ENCODE assay signal across 29 cellular contexts in the genomic region with DNA sequence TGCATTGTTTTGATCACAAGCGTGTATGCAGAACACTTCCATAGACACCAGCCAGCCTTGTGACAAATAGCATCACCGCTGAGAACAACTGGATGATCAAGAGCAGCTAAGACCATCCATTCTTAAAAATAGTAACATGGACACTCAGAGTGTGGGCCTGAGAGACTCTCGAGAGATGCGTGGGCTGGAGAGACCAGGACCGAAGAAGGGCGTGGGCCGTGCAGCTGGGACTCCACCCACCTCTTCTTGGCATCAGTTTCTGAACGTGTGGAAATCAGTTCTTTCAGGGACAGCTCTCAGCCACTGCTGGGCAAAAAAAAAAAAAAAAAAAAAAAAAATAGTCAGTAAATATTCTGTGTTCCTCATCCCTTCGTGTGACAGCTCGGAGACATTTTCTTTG.
"Had no signal": no experiment of that assay in that cellular context is flagged by ENCODE, and none has a peak within 500 bp of the region (broad histone marks: within the 10 kb centered on the region; RNA-seq: fewer than 3 reads in every experiment).

No MANE protein-coding gene starts in this region.

- H3K4me1 ChIP-seq: parathyroid adenoma, psoas muscle, right lobe of liver, sigmoid colon, stomach, thyroid gland, tibial nerve, upper lobe of left lung, vagina had no signal

- DNase-seq: naive thymus-derived CD8-positive, alpha-beta T cell; nephron progenitor cell; nucleus accumbens; psoas muscle; right cardiac atrium; right lobe of liver; sigmoid colon; stimulated activated CD4-positive, alpha-beta T cell treated with anti-CD3 and anti-CD28 coated beads, Interleukin-15, amount 100 ng/mL, for 24 hours; stimulated activated CD4-positive, alpha-beta T cell treated with anti-CD3 and anti-CD28 coated beads, Interleukin-2, amount 100 ng/mL, for 24 hours; stimulated activated CD4-positive, alpha-beta T cell treated with anti-CD3 and anti-CD28 coated beads, Interleukin-2, amount 100 ng/mL, for 48 hours; stimulated activated CD4-positive, alpha-beta T cell treated with anti-CD3 and anti-CD28 coated beads, Interleukin-4, amount 100 ng/mL, for 24 hours; stimulated activated naive B cell treated with anti-CD40 and anti-IgM and Interleukin-4, amounts not matched to agents 10 μg/mL and 1 μg/mL and 100 μg/mL, for 72 hours; stimulated activated naive CD4-positive, alpha-beta T cell treated with Interleukin-2 at 50 U/mL for 16 hours; stomach; trophoblast cell; upper lobe of left lung had no signal

- H3K4me1 Mint-ChIP-seq: nephron progenitor cell; neural crest cell; stimulated activated effector memory CD8-positive, alpha-beta T cell treated with anti-CD3 and anti-CD28 coated beads, Interleukin-12 subunit alpha, Interleukin-12 subunit beta, amount 100 ng/mL, for 72 hours; stimulated activated naive B cell treated with anti-CD40 and anti-IgM and Interleukin-4, amounts not matched to agents 10 μg/mL and 1 μg/mL and 100 μg/mL, for 72 hours had no signal

- H3K27me3 ChIP-seq: neutrophil, right lobe of liver, sigmoid colon, thyroid gland, tibial nerve, upper lobe of left lung, vagina had no signal

- H3K27ac Mint-ChIP-seq: naive thymus-derived CD8-positive, alpha-beta T cell; natural killer cell treated with Interleukin-12 subunit alpha and Interleukin-12 subunit beta and Interleukin-15 and Interleukin-18, amount 100 ng/mL, for 72 hours; nephron progenitor cell; progenitor cell of endocrine pancreas; stimulated activated effector memory CD8-positive, alpha-beta T cell treated with anti-CD3 and anti-CD28 coated beads, Interleukin-12 subunit alpha, Interleukin-12 subunit beta, amount 100 ng/mL, for 72 hours; stimulated activated naive B cell treated with anti-CD40 and anti-IgM and Interleukin-4, amounts not matched to agents 10 μg/mL and 1 μg/mL and 100 μg/mL, for 72 hours; stimulated activated naive CD8-positive, alpha-beta T cell treated with anti-CD3 and anti-CD28 coated beads, Interleukin-15, Interleukin-2, amounts not matched to agents 100 ng/mL and 50 ng/mL, for 24 hours had no signal

- H3K4me3 Mint-ChIP-seq: naive thymus-derived CD8-positive, alpha-beta T cell; natural killer cell treated with Interleukin-12 subunit alpha and Interleukin-12 subunit beta and Interleukin-15 and Interleukin-18, amount 100 ng/mL, for 72 hours; nephron progenitor cell; neural crest cell; stimulated activated effector memory CD8-positive, alpha-beta T cell treated with anti-CD3 and anti-CD28 coated beads, Interleukin-12 subunit alpha, Interleukin-12 subunit beta, amount 100 ng/mL, for 72 hours; stimulated activated naive B cell treated with anti-CD40 and anti-IgM and Interleukin-4, amounts not matched to agents 10 μg/mL and 1 μg/mL and 100 μg/mL, for 72 hours; stimulated activated naive CD8-positive, alpha-beta T cell treated with anti-CD3 and anti-CD28 coated beads, Interleukin-15, Interleukin-2, amounts not matched to agents 100 ng/mL and 50 ng/mL, for 24 hours had no signal

- H3K9me3 Mint-ChIP-seq: natural killer cell treated with Interleukin-12 subunit alpha and Interleukin-12 subunit beta and Interleukin-15 and Interleukin-18, amount 100 ng/mL, for 72 hours; nephron progenitor cell; neural crest cell; stimulated activated effector memory CD8-positive, alpha-beta T cell treated with anti-CD3 and anti-CD28 coated beads, Interleukin-12 subunit alpha, Interleukin-12 subunit beta, amount 100 ng/mL, for 72 hours; stimulated activated naive B cell treated with anti-CD40 and anti-IgM and Interleukin-4, amounts not matched to agents 10 μg/mL and 1 μg/mL and 100 μg/mL, for 72 hours; stimulated activated naive CD8-positive, alpha-beta T cell treated with anti-CD3 and anti-CD28 coated beads, Interleukin-15, Interleukin-2, amounts not matched to agents 100 ng/mL and 50 ng/mL, for 24 hours had no signal

- H3K9me3 ChIP-seq: neutrophil, psoas muscle, right lobe of liver, sigmoid colon, stomach, thoracic aorta, thyroid gland, tibial nerve, upper lobe of left lung, vagina had no signal

- H3K27me3 Mint-ChIP-seq: stimulated activated naive CD8-positive, alpha-beta T cell treated with anti-CD3 and anti-CD28 coated beads, Interleukin-15, Interleukin-2, amounts not matched to agents 100 ng/mL and 50 ng/mL, for 24 hours had no signal

- H3K36me3 Mint-ChIP-seq: naive thymus-derived CD8-positive, alpha-beta T cell; natural killer cell treated with Interleukin-12 subunit alpha and Interleukin-12 subunit beta and Interleukin-15 and Interleukin-18, amount 100 ng/mL, for 72 hours; stimulated activated effector memory CD8-positive, alpha-beta T cell treated with anti-CD3 and anti-CD28 coated beads, Interleukin-12 subunit alpha, Interleukin-12 subunit beta, amount 100 ng/mL, for 72 hours; stimulated activated naive B cell treated with anti-CD40 and anti-IgM and Interleukin-4, amounts not matched to agents 10 μg/mL and 1 μg/mL and 100 μg/mL, for 72 hours had no signal

- ATAC-seq: naive thymus-derived CD8-positive, alpha-beta T cell; natural killer cell treated with Interleukin-12 subunit alpha and Interleukin-12 subunit beta and Interleukin-15 and Interleukin-18, amount 100 ng/mL, for 72 hours; psoas muscle; right cardiac atrium; right lobe of liver; stimulated activated effector memory CD8-positive, alpha-beta T cell treated with anti-CD3 and anti-CD28 coated beads, Interleukin-12 subunit alpha, Interleukin-12 subunit beta, amount 100 ng/mL, for 72 hours; stimulated activated naive B cell treated with anti-CD40 and anti-IgM and Interleukin-4, amounts not matched to agents 10 μg/mL and 1 μg/mL and 100 μg/mL, for 72 hours had no signal

- H3K36me3 ChIP-seq: neutrophil, right lobe of liver, sigmoid colon, stomach, thoracic aorta, thyroid gland, tibial nerve, upper lobe of left lung, vagina had no signal

- H3K27ac ChIP-seq: neutrophil, parathyroid adenoma, psoas muscle, right lobe of liver, sigmoid colon, skin epidermis, stomach, thoracic aorta, thyroid gland, tibial nerve, upper lobe of left lung, vagina had no signal

- H3K4me3 ChIP-seq: psoas muscle, right lobe of liver, sigmoid colon, skin epidermis, smooth muscle cell, stomach, thoracic aorta, thyroid gland, tibial nerve, upper lobe of left lung, vagina had no signal
